Comparison of ENCODE assay signal across 1 cellular context in genomic region chr4:1080961-1081688, GRCh38.
TF ChIP-seq lines count a peak whose summit lies in the region.

No MANE protein-coding gene starts in this region.

TF ChIP-seq in HepG2, 621 proteins besides CTCF, POLR2A, EP300 and RAD21 (continued from another document):
- TF ChIP-seq ZNF652 (CRISPR knock-in tag; IDR thresholded peaks at IDR 0.05; ENCODE audit: borderline replicate concordance, low read depth): no peak
- TF ChIP-seq ZNF570 (CRISPR knock-in tag; IDR thresholded peaks at IDR 0.05; ENCODE audit: borderline replicate concordance): no peak
- no peak for TF ChIP-seq ZNF780A (CRISPR knock-in tag; IDR thresholded peaks at IDR 0.05)
- no peak for TF ChIP-seq ZBTB34 (CRISPR knock-in tag; IDR thresholded peaks at IDR 0.05)
- no peak for TF ChIP-seq MZF1 (CRISPR knock-in tag; IDR thresholded peaks at IDR 0.05; ENCODE audit: borderline replicate concordance)
